4 cellular contexts compared by ENCODE assay signal in genomic region chrX:11703855-11704254, GRCh38. TPM values are rescaled to one million over a fixed set of nuclear protein-coding genes. Genes with fewer than 3 reads are reported as not detected.
"Had no signal": no experiment of that assay in that cellular context is flagged by ENCODE, and none has a peak within 500 bp of the region (broad histone marks: within the 10 kb centered on the region; RNA-seq: fewer than 3 reads in every experiment).

No MANE protein-coding gene starts in this region.

- DNase-seq: GDM1, GF-D8 had no signal

- H3K4me3 ChIP-seq: GM12878 had no signal

- ATAC-seq: GM12878 had no signal

RNA-seq across cellular contexts. Expression of gene ARHGAP6, which starts 38.1 kb away (rescaled TPM):
- total RNA-seq: G401 had no signal
